Comparison of ENCODE assay signal across 1 cellular context in the genomic region with DNA sequence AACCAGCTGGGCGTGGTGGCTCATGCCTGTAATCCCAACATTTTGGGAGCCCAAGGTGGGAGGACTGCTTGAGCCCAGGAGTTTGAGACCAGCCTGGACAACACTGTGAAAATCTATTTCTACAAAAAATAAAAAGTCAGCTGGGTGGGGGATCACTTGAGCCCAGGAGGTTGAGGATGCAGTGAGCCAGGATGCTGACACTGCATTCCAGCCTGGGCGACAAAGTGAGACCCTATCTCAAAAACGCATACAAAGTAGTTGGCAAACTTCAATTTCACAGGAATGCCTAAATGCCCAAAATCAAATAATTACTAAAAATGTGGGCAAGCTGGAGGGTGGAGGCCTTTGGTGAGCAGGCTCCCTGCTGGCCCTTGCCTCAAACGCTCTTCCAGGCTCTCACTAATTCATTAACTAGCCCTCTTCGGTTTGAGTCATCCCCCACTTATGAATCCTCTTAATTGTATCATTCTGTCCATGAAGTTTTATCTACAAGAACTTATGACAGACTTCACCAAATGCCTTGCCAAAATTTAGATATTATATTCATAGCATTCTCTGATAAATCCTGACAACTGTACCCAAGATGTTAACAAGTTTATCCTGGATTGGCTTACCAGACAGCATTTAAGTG.
TF ChIP-seq lines count a peak whose summit lies in the region.

No MANE protein-coding gene starts in this region.

TF ChIP-seq in IMR-90, 13 proteins besides CTCF, POLR2A, EP300 and RAD21 (continued from another document):
- TF ChIP-seq SMC3 (IDR thresholded peaks at IDR 0.05; ENCODE audit: low read depth, low read length) (no peak), NFE2L2 (IDR thresholded peaks at IDR 0.05; ENCODE audit: low read depth, low read length) (no peak), RCOR1 (IDR thresholded peaks at IDR 0.05; ENCODE audit: insufficient replicate concordance, low read length) (no peak), MXI1 (IDR thresholded peaks at IDR 0.05; ENCODE audit: borderline replicate concordance, low read depth, low read length) (no peak)
